18 cellular contexts compared by ENCODE assay signal in genomic region chr1:21447311-21447710, GRCh38.
"Had no signal": no experiment of that assay in that cellular context is flagged by ENCODE, and none has a peak within 500 bp of the region (broad histone marks: within the 10 kb centered on the region; RNA-seq: fewer than 3 reads in every experiment).

No MANE protein-coding gene starts in this region.

- H3K27ac Mint-ChIP-seq: activated CD4-positive, alpha-beta memory T cell treated with anti-CD3 and anti-CD28 coated beads for 36 hours; activated naive CD4-positive, alpha-beta T cell treated with anti-CD3 and anti-CD28 coated beads, Interleukin-2, amount 10 ng/mL, durations not matched to agents 7 days and 5 days; natural killer cell treated with Interleukin-12 subunit alpha and Interleukin-12 subunit beta and Interleukin-15 and Interleukin-18, amount 100 ng/mL, for 72 hours; stimulated activated naive CD8-positive, alpha-beta T cell treated with anti-CD3 and anti-CD28 coated beads, Interleukin-15, Interleukin-2, amounts not matched to agents 100 ng/mL and 50 ng/mL, for 24 hours had no signal

- H3K27me3 ChIP-seq: dorsolateral prefrontal cortex, ovary, right atrium auricular region, tibial artery had no signal

- H3K36me3 ChIP-seq: ovary, prostate gland, right atrium auricular region had no signal

- H3K4me1 ChIP-seq: left ventricle myocardium inferior, prostate gland, right atrium auricular region, tibial artery had no signal

- H3K9me3 ChIP-seq: left ventricle myocardium inferior, ovary, prostate gland, right atrium auricular region, tibial artery had no signal

- H3K27ac ChIP-seq: dorsolateral prefrontal cortex, left ventricle myocardium inferior, ovary, prostate gland, right atrium auricular region, tibial artery had no signal

- DNase-seq: activated CD4-positive, alpha-beta memory T cell treated with anti-CD3 and anti-CD28 coated beads for 36 hours; activated CD4-positive, alpha-beta T cell treated with anti-CD3 and anti-CD28 coated beads for 48 hours; activated effector memory CD4-positive, alpha-beta T cell treated with anti-CD3 and anti-CD28 coated beads, Interleukin-2, amount 50 U/mL, for 16 hours; activated naive CD4-positive, alpha-beta T cell treated with anti-CD3 and anti-CD28 coated beads, Interleukin-2, amount 10 ng/mL, durations not matched to agents 7 days and 5 days; central memory CD4-positive, alpha-beta T cell; dorsolateral prefrontal cortex; hippocampal formation; left ventricle myocardium inferior; midbrain; ovary; stimulated activated CD4-positive, alpha-beta T cell treated with anti-CD3 and anti-CD28 coated beads, Interleukin-1b, Interleukin-23, amount 100 ng/mL, for 48 hours; SW 1271; T-helper 2 cell; tibial artery had no signal

- H3K4me3 Mint-ChIP-seq: activated CD4-positive, alpha-beta memory T cell treated with anti-CD3 and anti-CD28 coated beads for 36 hours; activated naive CD4-positive, alpha-beta T cell treated with anti-CD3 and anti-CD28 coated beads, Interleukin-2, amount 10 ng/mL, durations not matched to agents 7 days and 5 days; natural killer cell treated with Interleukin-12 subunit alpha and Interleukin-12 subunit beta and Interleukin-15 and Interleukin-18, amount 100 ng/mL, for 72 hours; stimulated activated naive CD8-positive, alpha-beta T cell treated with anti-CD3 and anti-CD28 coated beads, Interleukin-15, Interleukin-2, amounts not matched to agents 100 ng/mL and 50 ng/mL, for 24 hours had no signal

- H3K9me3 Mint-ChIP-seq: activated CD4-positive, alpha-beta memory T cell treated with anti-CD3 and anti-CD28 coated beads for 36 hours; activated naive CD4-positive, alpha-beta T cell treated with anti-CD3 and anti-CD28 coated beads, Interleukin-2, amount 10 ng/mL, durations not matched to agents 7 days and 5 days; natural killer cell treated with Interleukin-12 subunit alpha and Interleukin-12 subunit beta and Interleukin-15 and Interleukin-18, amount 100 ng/mL, for 72 hours; stimulated activated naive CD8-positive, alpha-beta T cell treated with anti-CD3 and anti-CD28 coated beads, Interleukin-15, Interleukin-2, amounts not matched to agents 100 ng/mL and 50 ng/mL, for 24 hours had no signal

- H3K27me3 Mint-ChIP-seq: activated CD4-positive, alpha-beta memory T cell treated with anti-CD3 and anti-CD28 coated beads for 36 hours; stimulated activated naive CD8-positive, alpha-beta T cell treated with anti-CD3 and anti-CD28 coated beads, Interleukin-15, Interleukin-2, amounts not matched to agents 100 ng/mL and 50 ng/mL, for 24 hours had no signal

- H3K4me3 ChIP-seq: dorsolateral prefrontal cortex, left ventricle myocardium inferior, ovary, prostate gland, right atrium auricular region, tibial artery had no signal

- ATAC-seq: natural killer cell treated with Interleukin-12 subunit alpha and Interleukin-12 subunit beta and Interleukin-15 and Interleukin-18, amount 100 ng/mL, for 72 hours had no signal

- H3K36me3 Mint-ChIP-seq: natural killer cell treated with Interleukin-12 subunit alpha and Interleukin-12 subunit beta and Interleukin-15 and Interleukin-18, amount 100 ng/mL, for 72 hours had no signal
